Comparison of ENCODE assay signal across 1 cellular context in genomic region chr2:437772-438393, GRCh38.
TF ChIP-seq lines count a peak whose summit lies in the region.

No MANE protein-coding gene starts in this region.

TF ChIP-seq in K562, 482 proteins besides CTCF, POLR2A, EP300 and RAD21 (continued from another document):
- TF ChIP-seq ZNF407 (IDR thresholded peaks at IDR 0.05; ENCODE audit: low read depth) (peak; percentile 74), AFF4 (CRISPR knock-in tag; IDR thresholded peaks at IDR 0.05) (no peak), SMARCA5 (IDR thresholded peaks at IDR 0.05) (no peak), ZBTB34 (CRISPR knock-in tag; IDR thresholded peaks at IDR 0.05) (no peak), XRCC5 (IDR thresholded peaks at IDR 0.05; ENCODE audit: low read depth, low read length) (no peak)
